ENCODE assay signal across 19 cellular contexts in the genomic region with DNA sequence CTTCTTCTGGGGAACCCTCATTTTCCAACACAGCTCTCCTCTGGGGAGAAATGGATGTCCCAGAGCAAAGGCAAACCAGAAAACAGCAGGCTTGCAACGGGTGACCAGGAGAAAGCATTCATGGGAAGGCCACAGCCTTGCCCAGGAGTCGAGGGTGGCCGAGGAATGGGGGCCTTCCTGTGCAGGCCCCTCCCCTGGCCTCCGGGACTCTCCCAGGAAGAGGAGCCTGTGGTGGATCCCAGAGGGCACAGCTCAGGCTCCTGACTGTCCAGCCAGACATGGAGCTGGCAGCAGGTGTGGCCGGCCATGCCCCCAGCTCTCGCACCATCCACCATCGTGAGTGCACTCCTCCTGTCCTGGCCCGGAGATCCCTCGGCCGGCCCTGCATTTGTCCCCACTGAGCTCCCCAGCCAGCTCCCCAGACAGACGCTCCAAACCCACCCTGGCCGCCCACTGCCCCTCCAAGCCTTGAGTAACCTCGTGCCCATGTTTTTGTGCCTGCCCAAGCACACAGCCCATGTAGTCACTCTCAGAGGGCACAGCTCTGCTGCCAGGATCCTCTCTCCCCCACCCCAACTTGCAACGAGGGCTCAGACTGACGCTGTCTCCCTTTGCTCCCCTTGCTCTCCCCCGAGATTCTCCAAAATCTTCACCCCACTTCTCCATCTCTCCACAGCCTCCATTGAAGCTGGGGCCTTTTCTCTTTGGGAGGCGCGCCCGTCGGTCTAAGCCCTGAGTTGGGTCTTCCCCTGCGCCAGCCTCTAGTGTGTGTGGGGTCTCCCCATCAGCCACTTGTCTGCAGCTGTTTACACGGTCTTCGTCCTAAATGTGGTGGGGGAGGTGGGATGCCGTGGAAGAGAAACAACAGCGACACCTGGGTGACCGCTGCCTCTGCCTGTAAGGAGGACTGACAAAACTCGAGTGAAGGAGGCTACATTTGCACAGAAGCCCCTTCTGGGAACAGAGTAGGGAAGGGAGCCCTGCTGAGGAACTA. TPM values are rescaled to one million over a fixed set of nuclear protein-coding genes. Genes with fewer than 3 reads are reported as not detected.
"Had no signal": no experiment of that assay in that cellular context is flagged by ENCODE, and none has a peak within 500 bp of the region (broad histone marks: within the 10 kb centered on the region; RNA-seq: fewer than 3 reads in every experiment).

No MANE protein-coding gene starts in this region.

- H3K36me3 Mint-ChIP-seq: activated naive CD8-positive, alpha-beta T cell treated with anti-CD3 and anti-CD28 coated beads for 36 hours; stimulated activated memory B cell treated with anti-CD40 and anti-IgM and Interleukin-4, amounts not matched to agents 10 μg/mL and 1 μg/mL and 100 μg/mL, for 72 hours had no signal

- H3K27me3 Mint-ChIP-seq: activated naive CD8-positive, alpha-beta T cell treated with anti-CD3 and anti-CD28 coated beads for 36 hours had no signal

- H3K9me3 ChIP-seq: pancreas, right atrium auricular region, transverse colon had no signal

- H3K27ac Mint-ChIP-seq: activated naive CD8-positive, alpha-beta T cell treated with anti-CD3 and anti-CD28 coated beads for 36 hours; stimulated activated memory B cell treated with anti-CD40 and anti-IgM and Interleukin-4, amounts not matched to agents 10 μg/mL and 1 μg/mL and 100 μg/mL, for 72 hours had no signal

- H3K36me3 ChIP-seq: right atrium auricular region, transverse colon had no signal

- FAIRE-seq: pancreas had no signal

- H3K4me1 Mint-ChIP-seq: stimulated activated memory B cell treated with anti-CD40 and anti-IgM and Interleukin-4, amounts not matched to agents 10 μg/mL and 1 μg/mL and 100 μg/mL, for 72 hours had no signal

- DNase-seq: activated CD4-positive, alpha-beta T cell treated with anti-CD3 and anti-CD28 coated beads, Interleukin-2, amount 50 U/mL, for 4 hours; activated CD4-positive, CD25-positive, alpha-beta regulatory T cell; activated effector memory CD4-positive, alpha-beta T cell treated with anti-CD3 and anti-CD28 coated beads, Interleukin-2, amount 50 U/mL, for 16 hours; activated naive CD8-positive, alpha-beta T cell treated with anti-CD3 and anti-CD28 coated beads for 36 hours; activated T-cell treated with anti-CD3 and anti-CD28 coated beads, Interleukin-2, amount 50 U/mL, for 1 hour; effector CD8-positive, alpha-beta T cell; stimulated activated CD4-positive, alpha-beta T cell treated with anti-CD3 and anti-CD28 coated beads, Interleukin-1b, Interleukin-23, amount 100 ng/mL, for 48 hours; substantia nigra had no signal

- H3K9me3 Mint-ChIP-seq: activated naive CD8-positive, alpha-beta T cell treated with anti-CD3 and anti-CD28 coated beads for 36 hours; nephron; stimulated activated memory B cell treated with anti-CD40 and anti-IgM and Interleukin-4, amounts not matched to agents 10 μg/mL and 1 μg/mL and 100 μg/mL, for 72 hours had no signal

- H2AFZ ChIP-seq: hepatocyte had no signal

- H3K4me3 ChIP-seq: coronary artery, hepatocyte, pancreas, right atrium auricular region, transverse colon had no signal

- H3K27ac ChIP-seq: hepatocyte, pancreas, right atrium auricular region, transverse colon had no signal

- ATAC-seq: stimulated activated memory B cell treated with anti-CD40 and anti-IgM and Interleukin-4, amounts not matched to agents 10 μg/mL and 1 μg/mL and 100 μg/mL, for 72 hours had no signal

- H3K4me3 Mint-ChIP-seq: activated naive CD8-positive, alpha-beta T cell treated with anti-CD3 and anti-CD28 coated beads for 36 hours; nephron; stimulated activated memory B cell treated with anti-CD40 and anti-IgM and Interleukin-4, amounts not matched to agents 10 μg/mL and 1 μg/mL and 100 μg/mL, for 72 hours had no signal

- H3K27me3 ChIP-seq: hepatocyte, pancreas, right atrium auricular region, transverse colon had no signal

- H3K4me2 ChIP-seq: hepatocyte had no signal

RNA-seq across cellular contexts. Expression of gene PRLH, which starts 9.8 kb away (rescaled TPM):
- total RNA-seq: activated naive CD8-positive, alpha-beta T cell treated with anti-CD3 and anti-CD28 coated beads for 36 hours; epithelial cell of proximal tubule; hepatocyte; kidney epithelial cell; left ventricle myocardium superior; pancreas; right atrium auricular region; T-helper 1 cell treated with Interleukin-12 subunit alpha and Interleukin-12 subunit beta and Interleukin-4 antibody, amounts not matched to agents 30 ng/mL and 1 ng/mL, for 36 hours; transverse colon had no signal
- polyA plus RNA-seq: hepatocyte, pancreas had no signal

RNA-seq across cellular contexts. Expression of gene RAB17, which starts 14.4 kb away (rescaled TPM):
- total RNA-seq: T-helper 1 cell treated with Interleukin-12 subunit alpha and Interleukin-12 subunit beta and Interleukin-4 antibody, amounts not matched to agents 30 ng/mL and 1 ng/mL, for 36 hours had no signal
